Comparison of ENCODE assay signal across 10 cellular contexts in the genomic region with DNA sequence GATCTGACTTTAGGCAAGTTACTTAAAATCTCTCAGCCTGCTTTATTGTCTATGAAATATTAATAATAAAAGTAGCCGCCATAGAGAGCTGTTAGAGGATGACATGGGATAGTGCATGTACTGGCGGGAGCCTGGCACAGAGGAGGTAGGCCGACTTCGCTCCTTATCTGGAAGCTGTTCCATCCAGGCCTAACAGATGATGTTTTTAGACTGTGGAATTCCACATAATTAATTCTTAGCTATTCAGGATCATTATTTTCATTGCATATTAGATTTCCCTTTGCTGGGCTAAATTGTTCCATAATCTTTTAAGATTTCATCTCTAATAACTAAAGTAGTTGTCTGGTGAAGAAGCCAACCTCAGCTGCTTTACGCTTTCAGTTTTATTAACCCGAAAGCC. TPM values are rescaled to one million over a fixed set of nuclear protein-coding genes. Genes with fewer than 3 reads are reported as not detected.
"Had no signal": no experiment of that assay in that cellular context is flagged by ENCODE, and none has a peak within 500 bp of the region (broad histone marks: within the 10 kb centered on the region; RNA-seq: fewer than 3 reads in every experiment).

No MANE protein-coding gene starts in this region.

- DNase-seq: GM23248, GOT3, H7, HFFc6, IMR-90, KG1 had no signal

- H3K4me1 ChIP-seq: HAP-1 had no signal

- H3K4me3 ChIP-seq: GM23248, HAP-1, K562 had no signal

- ATAC-seq: HCT116, K562 had no signal

- H3K27ac Mint-ChIP-seq: HFFc6 had no signal

- H3K9me3 ChIP-seq: HAP-1 had no signal

- H3K36me3 ChIP-seq: HAP-1 had no signal

- H3K4me3 Mint-ChIP-seq: HFFc6 had no signal

RNA-seq across cellular contexts. Expression of a gene that starts 30.8 kb away (rescaled TPM):
- total RNA-seq: HFFc6, HT-29 had no signal
- polyA plus RNA-seq: K562 had no signal
